Comparison of ENCODE assay signal across 12 cellular contexts in genomic region chr10:92729886-92730285, GRCh38. TPM values are rescaled to one million over a fixed set of nuclear protein-coding genes. Genes with fewer than 3 reads are reported as not detected.
DNase-seq lines count a peak whose midpoint lies in the region; ATAC-seq and TF ChIP-seq lines count a peak whose summit lies in the region.
"Had no signal": no experiment of that assay in that cellular context is flagged by ENCODE, and none has a peak within 500 bp of the region (broad histone marks: within the 10 kb centered on the region; RNA-seq: fewer than 3 reads in every experiment).

No MANE protein-coding gene starts in this region.

- ATAC-seq in GM19351 (IDR thresholded peaks at IDR 0.05; ENCODE audit: unreplicated experiment) (peak; percentile 94), HG02678 (IDR thresholded peaks at IDR 0.05; ENCODE audit: unreplicated experiment) (peak; percentile 90), HG03442 (IDR thresholded peaks at IDR 0.05; ENCODE audit: unreplicated experiment) (peak; percentile 71)

- no peaks in the 10 kb centered on the region for H3K9me3 Mint-ChIP-seq in activated CD4-positive, alpha-beta T cell treated with anti-CD3 and anti-CD28 coated beads, Interleukin-2, amount 10 ng/mL, durations not matched to agents 24 days and 14 days

- H3K4me3 ChIP-seq in DOHH2 (ENCODE audit: low read length): peak overlapping the region; percentile 63
- no peak overlapping the region for H3K4me3 ChIP-seq in HAP-1
- no peak overlapping the region for H3K4me3 ChIP-seq in adrenal gland

- DNase-seq in HAP-1 (ENCODE audit: low spot score in 2 of 2) (no peak), epidermal melanocyte (ENCODE audit: insufficient read length, low spot score) (no peak), adrenal gland (no peak)
- DNase-seq in activated CD4-positive, alpha-beta T cell treated with anti-CD3 and anti-CD28 coated beads, Interleukin-2, amount 10 ng/mL, durations not matched to agents 24 days and 14 days: no peak
- DNase-seq: 8988T, DMS79, HCEC 1CT had no signal

- TF ChIP-seq POLR2A in adrenal gland (IDR thresholded peaks at IDR 0.05): no peak

- H3K9me3 ChIP-seq in DOHH2 (ENCODE audit: control insufficient read depth, insufficient read depth, low read length): no peaks in the 10 kb centered on the region
- H3K9me3 ChIP-seq in HAP-1: no peaks in the 10 kb centered on the region
- no peaks in the 10 kb centered on the region for H3K9me3 ChIP-seq in adrenal gland (replicated peaks in 1 of 3)

- H3K36me3 ChIP-seq in DOHH2 (ENCODE audit: control insufficient read depth, low read length) (no peaks in the 10 kb centered on the region), HAP-1 (replicated peaks) (no peaks in the 10 kb centered on the region), adrenal gland (replicated peaks in 1 of 2) (no peaks in the 10 kb centered on the region)

- peak overlapping the region; percentile 91 for H3K27ac ChIP-seq in DOHH2 (ENCODE audit: low read depth, low read length)
- no peak overlapping the region for H3K27ac ChIP-seq in adrenal gland

- WGBS in adrenal gland, 4 donors: 68 to 75% (median 72%) methylated on average over 2 of the region's 2 CpGs

- no peaks in the 10 kb centered on the region for H3K9me2 ChIP-seq in DOHH2 (replicated peaks; ENCODE audit: control insufficient read depth, low read length)

- peaks cover 81% of the 10 kb centered on the region for H3K4me1 ChIP-seq in DOHH2 (ENCODE audit: control insufficient read depth, low read length)
- no peaks in the 10 kb centered on the region; the same call in 1 of the 2 replicates for H3K4me1 ChIP-seq in HAP-1
- H3K4me1 ChIP-seq in adrenal gland (replicated peaks in 1 of 2): no peaks in the 10 kb centered on the region

- H3K4me2 ChIP-seq in DOHH2 (ENCODE audit: low read length): peak overlapping the region; percentile 92

- in situ Hi-C loops in HAP-1 (cut with MboI; ENCODE audit: low sequenced_read_pairs): no loop called here

- H3K27ac Mint-ChIP-seq in activated CD4-positive, alpha-beta T cell treated with anti-CD3 and anti-CD28 coated beads, Interleukin-2, amount 10 ng/mL, durations not matched to agents 24 days and 14 days: no peak overlapping the region

- no peaks in the 10 kb centered on the region for H4K20me1 ChIP-seq in DOHH2 (ENCODE audit: control insufficient read depth, insufficient read depth, low read depth, low read length)

- peaks cover 10% of the 10 kb centered on the region for H3F3A ChIP-seq in DOHH2 (ENCODE audit: control insufficient read depth, insufficient read depth)

- H3K4me3 Mint-ChIP-seq in activated CD4-positive, alpha-beta T cell treated with anti-CD3 and anti-CD28 coated beads, Interleukin-2, amount 10 ng/mL, durations not matched to agents 24 days and 14 days: no peak overlapping the region

- TF ChIP-seq CTCF in DOHH2 (IDR thresholded peaks at IDR 0.05; ENCODE audit: low read depth, low read length, poor library complexity, severe bottlenecking): no peak
- no peak for TF ChIP-seq CTCF in adrenal gland (IDR thresholded peaks at IDR 0.05)

- intact Hi-C loops in activated CD4-positive, alpha-beta T cell treated with anti-CD3 and anti-CD28 coated beads, Interleukin-2, amount 10 ng/mL, durations not matched to agents 24 days and 14 days (cut with micrococcal nuclease): no loop called here
- intact Hi-C loops in adrenal gland (cut with DNase I): no loop called here

- H3K79me2 ChIP-seq in DOHH2 (ENCODE audit: control insufficient read depth, low read length): no peaks in the 10 kb centered on the region

- no peaks in the 10 kb centered on the region for H3K4me1 Mint-ChIP-seq in activated CD4-positive, alpha-beta T cell treated with anti-CD3 and anti-CD28 coated beads, Interleukin-2, amount 10 ng/mL, durations not matched to agents 24 days and 14 days

- H3K36me3 Mint-ChIP-seq in activated CD4-positive, alpha-beta T cell treated with anti-CD3 and anti-CD28 coated beads, Interleukin-2, amount 10 ng/mL, durations not matched to agents 24 days and 14 days (ENCODE audit: low read depth): no peaks in the 10 kb centered on the region

- H3K27me3 ChIP-seq in DOHH2 (ENCODE audit: control insufficient read depth, low read length) (no peaks in the 10 kb centered on the region), HAP-1 (ENCODE audit: low read depth) (no peaks in the 10 kb centered on the region; the same call in 1 of the 2 replicates), adrenal gland (no peaks in the 10 kb centered on the region)

- peaks cover 21% of the 10 kb centered on the region for H3K27me3 Mint-ChIP-seq in activated CD4-positive, alpha-beta T cell treated with anti-CD3 and anti-CD28 coated beads, Interleukin-2, amount 10 ng/mL, durations not matched to agents 24 days and 14 days

RNA-seq across cellular contexts. Expression of gene HHEX, which starts 40.1 kb away (rescaled TPM):
- total RNA-seq in activated CD4-positive, alpha-beta T cell treated with anti-CD3 and anti-CD28 coated beads, Interleukin-2, amount 10 ng/mL, durations not matched to agents 24 days and 14 days: 0.19 and 0.31 TPM in 2 replicates
- total RNA-seq in adrenal gland: 10 to 100 TPM; 10.2 to 49.3 (median 22.4) TPM
- polyA plus RNA-seq in adrenal gland: 10 to 100 TPM; 14.4 to 20.8 (median 18.5) TPM
- total RNA-seq: T-helper 1 cell treated with Interleukin-12 subunit alpha and Interleukin-12 subunit beta and Interleukin-4 antibody, amounts not matched to agents 30 ng/mL and 1 ng/mL, for 36 hours had no signal
